8 cellular contexts compared by ENCODE assay signal in genomic region chr1:89358287-89358893, GRCh38. TPM values are rescaled to one million over a fixed set of nuclear protein-coding genes. Genes with fewer than 3 reads are reported as not detected.
DNase-seq lines count a peak whose midpoint lies in the region; ATAC-seq and TF ChIP-seq lines count a peak whose summit lies in the region.

No MANE protein-coding gene starts in this region.

- peak; percentile 78 for DNase-seq in Calu3
- DNase-seq in M059J (ENCODE audit: low read depth) = peak; percentile 78
- DNase-seq in SHP77 treated with DMSO at 0.1 percent for 48 hours (lab: John Stamatoyannopoulos, UW) = peak; percentile 27
- peak; percentile 66 for DNase-seq in activated T-helper 9 cell treated with anti-CD3 and anti-CD28 coated beads, Interleukin-2, amount 50 U/mL, for 16 hours (ENCODE audit: low read depth)
- DNase-seq in foreskin keratinocyte = peak; percentile 20 to 34
- peak; percentile 86 for DNase-seq in omental fat pad (ENCODE audit: low spot score)
- peak; percentile 46 for DNase-seq in thoracic aorta (ENCODE audit: low spot score)

- H3K4me3 Mint-ChIP-seq in Calu3 (ENCODE audit: low read depth, unreplicated experiment) = no peak overlapping the region

- H3K9me3 ChIP-seq in thoracic aorta = no peaks in the 10 kb centered on the region

- H3K27ac ChIP-seq in foreskin keratinocyte (no peak overlapping the region), thoracic aorta (no peak overlapping the region)

- H3K27me3 Mint-ChIP-seq in Calu3 (ENCODE audit: unreplicated experiment) = no peaks in the 10 kb centered on the region

- H3K4me1 ChIP-seq in foreskin keratinocyte (peaks cover 4% of the 10 kb centered on the region), thoracic aorta (ENCODE audit: control insufficient read depth in 1 of 2, low read depth in 2 of 2) (peaks cover under 1 to 1% of the 10 kb centered on the region in 2 donors)

- TF ChIP-seq CTCF in Calu3 (IDR thresholded peaks at IDR 0.05; ENCODE audit: unreplicated experiment) (peak; percentile 61), foreskin keratinocyte (conservative IDR thresholded peaks at IDR 0.05) (peak; percentile 80), omental fat pad (IDR thresholded peaks at IDR 0.05) (peak in 1 of 3 donors; percentile 32), thoracic aorta (IDR thresholded peaks at IDR 0.05) (peak; percentile 64)

- ATAC-seq in GM21529 (IDR thresholded peaks at IDR 0.05; ENCODE audit: unreplicated experiment) = peak; percentile 70
- peak; percentile 77 for ATAC-seq in foreskin keratinocyte
- ATAC-seq in omental fat pad (ENCODE audit: low FRiP score) = peak; percentile 83
- peak; percentile 68 for ATAC-seq in thoracic aorta (ENCODE audit: insufficient number of reproducible peaks, low FRiP score, low read depth)

- H3K4me3 ChIP-seq in thoracic aorta = no peak overlapping the region

- H3K27me3 ChIP-seq in foreskin keratinocyte = no peaks in the 10 kb centered on the region
- no peaks in the 10 kb centered on the region for H3K27me3 ChIP-seq in thoracic aorta (replicated peaks; ENCODE audit: insufficient read depth)

- H3K4me1 Mint-ChIP-seq in Calu3 (ENCODE audit: low read depth, unreplicated experiment) = peaks cover 13% of the 10 kb centered on the region

- H3K9me3 Mint-ChIP-seq in Calu3 (ENCODE audit: low read depth, unreplicated experiment) = no peaks in the 10 kb centered on the region

- intact Hi-C loops in Calu3 (cut with micrococcal nuclease; ENCODE audit: unreplicated experiment) = loop anchor here (1.0 to 10.0 kb wide), 3 partner anchors 96 to 360 kb away; partner anchors contain the start of gene GBP4

- BruUV-seq in Calu3 (replicated peaks; lab: Mats Ljungman, UMichigan) = no TSS peak

- no peak overlapping the region for H3K27ac Mint-ChIP-seq in Calu3 (ENCODE audit: unreplicated experiment)

- CTCF ChIA-PET in Calu3 (lab: Charles Lee) = interaction anchor here (0.6 kb wide), 1 partner anchor 337 kb away, joined by 7 read pairs; no protein-coding TSS in a partner anchor

- H3K36me3 ChIP-seq in thoracic aorta = no peaks in the 10 kb centered on the region

- no peaks in the 10 kb centered on the region for H3K36me3 Mint-ChIP-seq in Calu3 (ENCODE audit: insufficient read depth, unreplicated experiment)

RNA-seq across cellular contexts. Expression of gene GBP6, which starts 5.5 kb away (rescaled TPM):
- total RNA-seq in Calu3 (2022) = 0.12 and 0.37 TPM in 2 replicates
- 0.22 and 0.57 TPM in 2 replicates for total RNA-seq in M059J (2014; rRNA removed; shearing (Covaris generic))
- total RNA-seq in foreskin keratinocyte = 0.20 and 0.39 TPM in 2 replicates
- 0.02 and 0.14 TPM in 2 replicates for polyA plus RNA-seq in foreskin keratinocyte
- not detected for total RNA-seq in omental fat pad
- total RNA-seq in thoracic aorta = under 1 TPM in 1 of 2 donors, not detected in 1; 0.27 TPM

Comparison
In these comparisons a context has a peak if more than half of its experiments do, and no peak if none do; other contexts are left out.
1. DNase-seq: peak in every context shown above with its lines; median percentile 86 in omental fat pad; 78 in Calu3; 78 in M059J; 66 in activated T-helper 9 cell treated with anti-CD3 and anti-CD28 coated beads, Interleukin-2, amount 50 U/mL, for 16 hours; 46 in thoracic aorta; 27 in SHP77 treated with DMSO at 0.1 percent for 48 hours; 27 in foreskin keratinocyte.